Comparison of ENCODE assay signal across 18 cellular contexts in genomic region chr18:49924293-49924983, GRCh38.
A peak's percentile ranks its signal among the peaks of the same experiment; 100 is the strongest.
DNase-seq lines count a peak whose midpoint lies in the region; ATAC-seq, FAIRE-seq and TF ChIP-seq lines count a peak whose summit lies in the region.
"Had no signal": no experiment of that assay in that cellular context is flagged by ENCODE, and none has a peak within 500 bp of the region (broad histone marks: within the 10 kb centered on the region; RNA-seq: fewer than 3 reads in every experiment).

No MANE protein-coding gene starts in this region.

- H3K4me3 Mint-ChIP-seq in naive thymus-derived CD8-positive, alpha-beta T cell = no peak overlapping the region
- H3K4me3 Mint-ChIP-seq in osteocyte (ENCODE audit: unreplicated experiment) = no peak overlapping the region
- H3K4me3 Mint-ChIP-seq: CD8-positive, alpha-beta memory T cell had no signal

- no peak overlapping the region for H3K27ac Mint-ChIP-seq in naive thymus-derived CD8-positive, alpha-beta T cell
- no peak overlapping the region for H3K27ac Mint-ChIP-seq in osteocyte (ENCODE audit: unreplicated experiment)

- in situ Hi-C loops in HepG2 (cut with HindIII; ENCODE audit: extremely low pct_ligation_motif_present, low pct_unique_long_range_greater_than_20kb) = no loop called here

- no peak for TF ChIP-seq POLR2A in HepG2 (IDR thresholded peaks at IDR 0.05; ENCODE audit: insufficient read depth in 1 of 2, low read depth in 2 of 2, low read length in 2 of 2)

- H3K4me2 ChIP-seq in HepG2 (ENCODE audit: low read depth, low read length) = no peak overlapping the region
- H3K4me2 ChIP-seq: BLaER1 had no signal

- H3K9me3 Mint-ChIP-seq in naive thymus-derived CD8-positive, alpha-beta T cell = peaks cover 0 to 11% (median 0%) of the 10 kb centered on the region in 9 donors
- H3K9me3 Mint-ChIP-seq in osteocyte (ENCODE audit: unreplicated experiment) = no peaks in the 10 kb centered on the region

- no peak overlapping the region for H2AFZ ChIP-seq in HepG2 (ENCODE audit: low read length)
- H2AFZ ChIP-seq: GM23248 had no signal

- no peak overlapping the region for H3K4me3 ChIP-seq in liver (ENCODE audit: low read depth in 1 of 3, low read length in 3 of 3)
- H3K4me3 ChIP-seq in HepG2 (replicated peaks in 1 of 3; ENCODE audit: insufficient read depth in 1 of 3, low read depth in 2 of 3, low read length in 3 of 3) = no peak overlapping the region
- no peak overlapping the region for H3K4me3 ChIP-seq in left lung
- H3K4me3 ChIP-seq: BLaER1, GM23248 had no signal

- no peaks in the 10 kb centered on the region for H3K79me2 ChIP-seq in HepG2 (ENCODE audit: insufficient read depth, low read length)

- TF ChIP-seq CTCF in liver (IDR thresholded peaks at IDR 0.05; ENCODE audit: low read depth, low read length, missing input control) = no peak
- no peak for TF ChIP-seq CTCF in HepG2 (CRISPR knock-in tag; IDR thresholded peaks at IDR 0.05)
- TF ChIP-seq CTCF in left lung (IDR thresholded peaks at IDR 0.05) = no peak
- TF ChIP-seq CTCF in osteocyte (IDR thresholded peaks at IDR 0.05) = no peak

- BruUV-seq in HepG2 (replicated peaks; lab: Mats Ljungman, UMichigan) = no TSS peak

- CTCF ChIA-PET in HepG2 (lab: Yijun Ruan, JAX; ENCODE audit: low intra/inter-chr PET ratio, low total read pairs) = no interaction called here

- peaks cover 0 to 8% (median 0%) of the 10 kb centered on the region in 4 donors for H3K4me1 ChIP-seq in liver (ENCODE audit: control insufficient read depth in 4 of 4, insufficient read depth in 4 of 4, low read length in 3 of 4)
- peaks cover 6% of the 10 kb centered on the region for H3K4me1 ChIP-seq in HepG2 (ENCODE audit: insufficient read depth, low read length)
- no peaks in the 10 kb centered on the region for H3K4me1 ChIP-seq in left lung
- H3K4me1 ChIP-seq: Caco-2 had no signal

- H3K36me3 ChIP-seq in liver (ENCODE audit: control insufficient read depth in 4 of 4, insufficient read depth in 3 of 4, low read depth in 1 of 4, low read length in 3 of 4) (peaks cover 0 to 6% (median 2%) of the 10 kb centered on the region in 4 donors), HepG2 (replicated peaks in 1 of 2; ENCODE audit: control insufficient read depth in 1 of 2, insufficient read depth in 2 of 2, low read length in 2 of 2) (peaks cover 0 to 8% of the 10 kb centered on the region in 2 experiments; a peak in 1 of 5 replicates), left lung (no peaks in the 10 kb centered on the region)
- H3K36me3 ChIP-seq: BLaER1 had no signal

- TF ChIP-seq EP300 in HepG2 (IDR thresholded peaks at IDR 0.05; ENCODE audit: low read depth in 2 of 2, low read length in 2 of 2) (no peak), HepG2 (CRISPR knock-in tag; IDR thresholded peaks at IDR 0.05; ENCODE audit: borderline replicate concordance) (no peak)

- H3K36me3 Mint-ChIP-seq in naive thymus-derived CD8-positive, alpha-beta T cell = peaks cover 0 to 6% (median 3%) of the 10 kb centered on the region in 3 donors
- no peaks in the 10 kb centered on the region for H3K36me3 Mint-ChIP-seq in osteocyte (ENCODE audit: unreplicated experiment)
- H3K36me3 Mint-ChIP-seq: CD8-positive, alpha-beta memory T cell had no signal

- H3K27me3 ChIP-seq in liver (ENCODE audit: control insufficient read depth in 4 of 4, insufficient read depth in 4 of 4, low read length in 3 of 4) (no peaks in the 10 kb centered on the region), HepG2 (ENCODE audit: control insufficient read depth in 1 of 2, insufficient read depth in 2 of 2, low read length in 2 of 2) (no peaks in the 10 kb centered on the region; a peak in 1 of 5 replicates), left lung (peaks cover 0 to 8% of the 10 kb centered on the region in 2 donors)
- H3K27me3 ChIP-seq: BLaER1 had no signal

- H3K27ac ChIP-seq in liver (ENCODE audit: low read depth in 1 of 2, low read length in 2 of 2) = no peak overlapping the region
- H3K27ac ChIP-seq in HepG2 (ENCODE audit: extremely low read length, insufficient read depth, low read length) = no peak overlapping the region
- no peak overlapping the region for H3K27ac ChIP-seq in left lung
- H3K27ac ChIP-seq: BLaER1, GM23248 had no signal

- H3K9ac ChIP-seq in liver (ENCODE audit: low read depth in 1 of 2, low read length in 2 of 2) = no peak overlapping the region
- H3K9ac ChIP-seq in HepG2 (ENCODE audit: insufficient read depth, low read depth, low read length) = no peak overlapping the region
- H3K9ac ChIP-seq: BLaER1, GM23248 had no signal

- WGBS in liver = 90% methylated on average over 2 of the region's 2 CpGs
- 78% methylated on average over 2 of the region's 2 CpGs for WGBS in HepG2 (ENCODE audit: low lambda C conversion rate)

- H4K20me1 ChIP-seq in HepG2 (ENCODE audit: insufficient read depth, low read length) = no peaks in the 10 kb centered on the region
- H4K20me1 ChIP-seq: BLaER1 had no signal

- no peak for FAIRE-seq in HepG2 (lab: Jason Lieb, UNC)
- FAIRE-seq: H54 had no signal

- no peak for ATAC-seq in HepG2
- ATAC-seq in left lung = peak; percentile 37
- ATAC-seq in naive thymus-derived CD8-positive, alpha-beta T cell = no peak
- ATAC-seq: HCT116 had no signal

- intact Hi-C loops in HepG2 (cut with micrococcal nuclease; ENCODE audit: unreplicated experiment) = no loop called here
- intact Hi-C loops in left lung (cut with DNase I) = no loop called here

- H3K4me1 Mint-ChIP-seq in naive thymus-derived CD8-positive, alpha-beta T cell = no peaks in the 10 kb centered on the region
- H3K4me1 Mint-ChIP-seq in osteocyte (ENCODE audit: unreplicated experiment) = no peaks in the 10 kb centered on the region
- H3K4me1 Mint-ChIP-seq: CD8-positive, alpha-beta memory T cell had no signal

- peaks cover 3 to 28% (median 17%) of the 10 kb centered on the region in 5 donors for H3K27me3 Mint-ChIP-seq in naive thymus-derived CD8-positive, alpha-beta T cell
- peaks cover 27% of the 10 kb centered on the region for H3K27me3 Mint-ChIP-seq in osteocyte (ENCODE audit: unreplicated experiment)

- POLR2A ChIA-PET in HepG2 (lab: Yijun Ruan, JAX) = no interaction called here
- POLR2A ChIA-PET in naive thymus-derived CD8-positive, alpha-beta T cell (lab: Charles Lee) = no interaction called here

- DNase-seq in HepG2 (ENCODE audit: low spot score) (no peak), left lung (no peak), mucosa of gallbladder (ENCODE audit: low spot score) (peak; percentile 19), UCSD-AML1 (lab: John Stamatoyannopoulos, UW; ENCODE audit: unreplicated experiment) (no peak), osteocyte (ENCODE audit: extremely low spot score, unreplicated experiment) (no peak), NCI-H1436 (lab: John Stamatoyannopoulos, UW) (no peak)
- DNase-seq in naive thymus-derived CD8-positive, alpha-beta T cell = no peak
- DNase-seq: 8988T; AML-193; Caco-2; CD8-positive, alpha-beta memory T cell; DMS53; GF-D8; GM23248 had no signal

- TF ChIP-seq RAD21 in liver (IDR thresholded peaks at IDR 0.05) (no peak), HepG2 (CRISPR knock-in tag; IDR thresholded peaks at IDR 0.05) (no peak)

- H3K9me3 ChIP-seq in liver (ENCODE audit: control insufficient read depth in 4 of 4, low read length in 3 of 4) (no peaks in the 10 kb centered on the region), HepG2 (ENCODE audit: low read length) (no peaks in the 10 kb centered on the region), left lung (no peaks in the 10 kb centered on the region)
- H3K9me3 ChIP-seq: BLaER1, Caco-2 had no signal

TF ChIP-seq in liver, 16 proteins besides CTCF, POLR2A, EP300 and RAD21:
- no peak for TF ChIP-seq RXRA (IDR thresholded peaks at IDR 0.05)
- TF ChIP-seq HNF4A (conservative IDR thresholded peaks at IDR 0.05) = peak; percentile 28 to 42

TF ChIP-seq in HepG2, 621 proteins besides CTCF, POLR2A, EP300 and RAD21:
- TF ChIP-seq HNRNPUL1 (IDR thresholded peaks at IDR 0.05; ENCODE audit: low read depth, low read length) (no peak), HIVEP1 (CRISPR knock-in tag; IDR thresholded peaks at IDR 0.05) (no peak), ZIK1 (CRISPR knock-in tag; IDR thresholded peaks at IDR 0.05; ENCODE audit: borderline replicate concordance, low read depth) (no peak), ZNF256 (CRISPR knock-in tag; conservative IDR thresholded peaks at IDR 0.05) (no peak), PITX1 (CRISPR knock-in tag; IDR thresholded peaks at IDR 0.05) (no peak), LCORL (IDR thresholded peaks at IDR 0.05) (no peak), LCORL (CRISPR knock-in tag; IDR thresholded peaks at IDR 0.05) (no peak), SPEN (CRISPR knock-in tag; IDR thresholded peaks at IDR 0.05; ENCODE audit: low read depth) (no peak), BHLHE40 (IDR thresholded peaks at IDR 0.05; ENCODE audit: low read length) (no peak), ERF (CRISPR knock-in tag; IDR thresholded peaks at IDR 0.05) (no peak)
